Comparison of ENCODE assay signal across 8 cellular contexts in the genomic region with DNA sequence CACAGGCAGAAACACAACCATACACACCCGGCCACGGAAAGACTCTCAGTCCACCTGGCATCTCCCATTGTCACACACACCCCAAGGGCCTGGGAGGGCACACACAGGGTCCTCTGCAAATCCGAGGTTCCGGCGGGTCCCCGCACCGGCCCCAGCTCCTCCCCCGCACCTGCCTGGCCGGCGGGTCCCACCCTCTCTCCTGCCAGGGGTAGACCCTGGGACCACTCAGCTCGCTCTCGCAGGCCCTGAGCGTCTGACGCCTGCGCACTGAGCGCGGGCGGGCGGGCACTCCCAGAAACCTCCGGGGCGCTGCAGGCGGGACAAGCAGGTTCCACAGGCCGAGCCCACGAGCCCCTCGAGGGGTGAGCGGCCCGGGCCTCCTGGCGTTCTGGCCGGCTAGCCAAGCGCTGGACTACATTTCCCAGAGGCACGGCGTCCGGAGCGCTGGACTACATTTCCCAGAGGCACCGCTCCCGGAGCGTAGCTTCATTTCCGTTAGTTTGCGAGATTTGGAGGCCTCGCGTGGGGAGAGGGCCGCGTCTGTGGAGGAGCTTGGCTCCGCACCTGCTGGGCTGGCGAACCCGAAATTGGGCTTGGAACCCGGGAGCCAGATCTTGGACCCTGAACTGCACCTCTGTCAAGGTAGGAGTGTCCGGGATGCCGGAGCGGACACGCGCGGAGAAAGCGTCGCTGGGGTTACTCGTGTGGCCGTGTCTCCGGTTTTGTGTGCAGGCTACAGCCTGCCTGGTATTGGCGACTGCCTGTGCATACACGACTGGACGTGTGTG. TPM values are rescaled to one million over a fixed set of nuclear protein-coding genes. Genes with fewer than 3 reads are reported as not detected.
DNase-seq lines count a peak whose midpoint lies in the region; ATAC-seq, FAIRE-seq and TF ChIP-seq lines count a peak whose summit lies in the region.

Gene ZNF420, plus strand, starts transcription at position 505 of the 788 bp plus-strand sequence. CDS start 10,686 bp downstream, outside the sequence.

- no peaks in the 10 kb centered on the region for H3K27me3 ChIP-seq in heart right ventricle

- TF ChIP-seq CTCF in heart right ventricle (IDR thresholded peaks at IDR 0.05) (peak in 2 of 9 donors; percentile 18 to 25), type B pancreatic cell (conservative IDR thresholded peaks at IDR 0.05) (no peak)

- POLR2A ChIA-PET in T-cell (lab: Charles Lee) = interaction anchor here in 1 of 2 donors (0.6 to 0.7 kb wide), 2 partner anchors 130 to 137 kb away, joined by 3 to 4 read pairs; no protein-coding TSS in a partner anchor

- H3K4me1 Mint-ChIP-seq in T-cell = peaks cover 32 to 34% (median 33%) of the 10 kb centered on the region in 3 donors
- peaks cover 3% of the 10 kb centered on the region for H3K4me1 Mint-ChIP-seq in type B pancreatic cell (ENCODE audit: unreplicated experiment)

- peaks cover 2 to 33% (median 22%) of the 10 kb centered on the region in 9 donors for H3K4me1 ChIP-seq in heart right ventricle

- peak within 1 kb of the TSS; percentile 95 to 98 for H3K27ac Mint-ChIP-seq in T-cell
- H3K27ac Mint-ChIP-seq in type B pancreatic cell = peak within 1 kb of the TSS; percentile 91

- CTCF ChIA-PET in T-cell (lab: Charles Lee) = interaction anchor here in 1 of 2 donors (0.7 to 1.1 kb wide), 5 partner anchors 105 to 589 kb away, joined by 3 to 4 read pairs (median 3); partner anchors contain the start of genes ZNF527 and ZNF566

- FAIRE-seq in GM12891 (lab: Jason Lieb, UNC) = peak; percentile 99

- H3K4me3 ChIP-seq in heart right ventricle = peak within 1 kb of the TSS; percentile 61 to 98 (median 80)

- peak; percentile 97 for ATAC-seq in HG02840 (IDR thresholded peaks at IDR 0.05; ENCODE audit: low FRiP score, unreplicated experiment)
- ATAC-seq in T-cell (replicated peaks in 1 of 4) = peak; percentile 94 to 95 (median 94)
- ATAC-seq in heart right ventricle = peak; percentile 98 to 99 (median 99)

- TF ChIP-seq POLR2A in GM12891 (IDR thresholded peaks at IDR 0.05; ENCODE audit: low read depth, low read length) = peak; percentile 70

- WGBS in heart right ventricle, 2 donors = 0% methylated on average over 61 of the region's 61 CpGs

- intact Hi-C loops in heart right ventricle (cut with DNase I) = loop anchor here in 4 of 10 donors (1.0 to 10.0 kb wide), 5 partner anchors 94 to 739 kb away; partner anchors contain the start of genes ZNF383 (in 1 of the 4) and ZNF585A (in 1 of the 4)

- DNase-seq in GM12891 (ENCODE audit: insufficient read length, low spot score) (peak; percentile 82), NCI-H146 (lab: John Stamatoyannopoulos, UW) (peak; percentile 96), T-cell (peak; percentile 75 to 90 (median 84)), amniotic epithelial cell (ENCODE audit: low read depth) (peak; percentile 96), heart right ventricle (peak; percentile 93 to 95), pons (ENCODE audit: low spot score) (peak; percentile 91), type B pancreatic cell (ENCODE audit: extremely low spot score, unreplicated experiment) (peak; percentile 94)

- peaks cover 0 to 25% (median 4%) of the 10 kb centered on the region in 9 donors for H3K36me3 ChIP-seq in heart right ventricle

- H3K36me3 Mint-ChIP-seq in T-cell (peaks cover 26% of the 10 kb centered on the region), type B pancreatic cell (peaks cover 33% of the 10 kb centered on the region)

- peaks cover 4 to 14% (median 11%) of the 10 kb centered on the region in 3 donors for H3K9me3 Mint-ChIP-seq in T-cell
- H3K9me3 Mint-ChIP-seq in type B pancreatic cell = peaks cover 8% of the 10 kb centered on the region

- peaks cover 0 to 41% (median 18%) of the 10 kb centered on the region in 11 donors for H3K9me3 ChIP-seq in heart right ventricle

- peak within 1 kb of the TSS; percentile 60 to 92 (median 88) for H3K27ac ChIP-seq in heart right ventricle

- H3K27me3 Mint-ChIP-seq in T-cell (no peaks in the 10 kb centered on the region), type B pancreatic cell (no peaks in the 10 kb centered on the region)

- H3K4me3 Mint-ChIP-seq in T-cell = peak within 1 kb of the TSS; percentile 89 to 99 (median 96)
- H3K4me3 Mint-ChIP-seq in type B pancreatic cell = peak within 1 kb of the TSS; percentile 95

TF ChIP-seq in GM12891, 5 proteins besides CTCF, POLR2A, EP300 and RAD21:
- TF ChIP-seq POU2F2 (IDR thresholded peaks at IDR 0.05; ENCODE audit: low read depth, low read length) = 0 out of 2 replicates have a peak, but pooled peaks have one; percentile 19
- no peak for TF ChIP-seq SPI1 (IDR thresholded peaks at IDR 0.05; ENCODE audit: low read depth, low read length)
- peak; percentile 38 for TF ChIP-seq POLR2AphosphoS5 (IDR thresholded peaks at IDR 0.05; ENCODE audit: low read depth, low read length)
- TF ChIP-seq PAX5 (IDR thresholded peaks at IDR 0.05; ENCODE audit: insufficient read depth, low read length, severe bottlenecking) = peak; percentile 93
- peak; percentile 58; the same call in 1 of the 2 replicates for TF ChIP-seq TAF1 (IDR thresholded peaks at IDR 0.05; ENCODE audit: low read depth, low read length)

RNA-seq across cellular contexts. Expression of gene ZNF420, which starts in this region (rescaled TPM):
- polyA plus RNA-seq in GM12891 (2012; ENCODE audit: low read depth, missing spikeins) = 3.2 TPM
- total RNA-seq in T-cell = 10 to 100 TPM in 3 of 5 donors, 1 to 10 TPM in 2; 9.5 to 28.2 (median 26.2) TPM
- total RNA-seq in heart right ventricle = 10 to 100 TPM in 2 of 10 donors, 1 to 10 TPM in 8; 5.2 to 12.5 (median 8.5) TPM
- 1 to 10 TPM; 2.7 to 3.0 TPM for polyA plus RNA-seq in heart right ventricle
- 13.3 and 17.3 TPM in 2 replicates for total RNA-seq in type B pancreatic cell (ENCODE audit: low replicate concordance)

Comparison
In these comparisons a context has a peak if more than half of its experiments do, and no peak if none do; other contexts are left out.
1. Peak in every context shown above with its lines: DNase-seq, ATAC-seq, H3K4me3 ChIP-seq and H3K27ac ChIP-seq.